ENCODE assay signal across 17 cellular contexts in the genomic region with DNA sequence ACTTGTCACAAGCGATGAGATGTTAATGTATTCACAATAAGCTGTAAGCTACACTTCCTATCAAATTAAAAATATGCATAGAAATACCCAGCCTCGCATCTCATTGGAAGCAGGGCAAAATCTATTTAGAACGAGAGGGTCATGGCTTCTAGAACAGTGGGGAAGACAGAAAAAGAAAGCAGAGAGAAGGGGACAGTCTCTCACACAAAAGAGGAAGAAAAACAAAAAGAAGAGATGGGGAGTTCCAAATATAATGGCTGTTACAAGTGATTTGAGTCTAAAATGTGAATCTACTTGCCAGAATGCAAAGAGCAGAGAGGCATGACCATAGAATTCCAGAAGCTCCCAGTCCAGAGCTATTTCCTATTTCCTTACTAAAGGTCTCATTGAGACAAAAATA. TPM values are rescaled to one million over a fixed set of nuclear protein-coding genes. Genes with fewer than 3 reads are reported as not detected.
DNase-seq lines count a peak whose midpoint lies in the region; ATAC-seq and TF ChIP-seq lines count a peak whose summit lies in the region.
"Had no signal": no experiment of that assay in that cellular context is flagged by ENCODE, and none has a peak within 500 bp of the region (broad histone marks: within the 10 kb centered on the region; RNA-seq: fewer than 3 reads in every experiment).

No MANE protein-coding gene starts in this region.

- peaks cover 72% of the 10 kb centered on the region for H3K4me1 Mint-ChIP-seq in CD8-positive, alpha-beta T cell (ENCODE audit: low read depth)
- peaks cover 84% of the 10 kb centered on the region for H3K4me1 Mint-ChIP-seq in activated naive CD8-positive, alpha-beta T cell treated with anti-CD3 and anti-CD28 coated beads, Interleukin-2, amount 50 U/mL, for 24 hours

- no peak for DNase-seq in CD8-positive, alpha-beta T cell
- DNase-seq in activated naive CD8-positive, alpha-beta T cell treated with anti-CD3 and anti-CD28 coated beads, Interleukin-2, amount 50 U/mL, for 24 hours: no peak
- DNase-seq in heart left ventricle: no peak
- no peak for DNase-seq in activated gamma-delta T cell treated with Interleukin-2 at 50 U/mL for 16 hours
- no peak for DNase-seq in sciatic nerve (ENCODE audit: low spot score)
- DNase-seq in NCI-H526 (lab: John Stamatoyannopoulos, UW): no peak
- DNase-seq: activated CD4-positive, alpha-beta T cell treated with anti-CD3 and anti-CD28 coated beads, Interleukin-2, amount 50 U/mL, for 1 hour; Calu3; hypothalamus; NCI-H1694; NCI-H446; OCI-M1 had no signal

- intact Hi-C loops in CD8-positive, alpha-beta T cell (cut with DNase I, micrococcal nuclease): loop anchor here in 1 of 2 experiments (5.0 kb wide), 1 partner anchor 633 kb away; no protein-coding TSS in a partner anchor
- intact Hi-C loops in heart left ventricle (cut with DNase I): loop anchor here in 1 of 10 donors (10.0 kb wide), 1 partner anchor 1010 kb away; no protein-coding TSS in a partner anchor
- intact Hi-C loops in sciatic nerve (cut with DNase I): no loop called here

- no peak for TF ChIP-seq POLR2A in heart left ventricle (IDR thresholded peaks at IDR 0.05)

- H3K27me3 ChIP-seq in CD8-positive, alpha-beta T cell (ENCODE audit: insufficient read depth, low read length): no peaks in the 10 kb centered on the region
- no peaks in the 10 kb centered on the region for H3K27me3 ChIP-seq in heart left ventricle
- H3K27me3 ChIP-seq: neutrophil, SJSA1 had no signal

- H3K4me1 ChIP-seq in CD8-positive, alpha-beta T cell (ENCODE audit: insufficient read depth, low read length): peaks cover 30% of the 10 kb centered on the region
- H3K4me1 ChIP-seq in heart left ventricle: peaks cover 0 to 11% (median 3%) of the 10 kb centered on the region in 12 donors
- H3K4me1 ChIP-seq: SJSA1 had no signal

- peaks cover 63% of the 10 kb centered on the region for H3K36me3 Mint-ChIP-seq in CD8-positive, alpha-beta T cell
- peaks cover 73% of the 10 kb centered on the region for H3K36me3 Mint-ChIP-seq in activated naive CD8-positive, alpha-beta T cell treated with anti-CD3 and anti-CD28 coated beads, Interleukin-2, amount 50 U/mL, for 24 hours (ENCODE audit: low read depth)
- H3K36me3 Mint-ChIP-seq: mesothelial cell of epicardium had no signal

- H3K9me3 Mint-ChIP-seq in CD8-positive, alpha-beta T cell: no peaks in the 10 kb centered on the region
- no peaks in the 10 kb centered on the region for H3K9me3 Mint-ChIP-seq in activated naive CD8-positive, alpha-beta T cell treated with anti-CD3 and anti-CD28 coated beads, Interleukin-2, amount 50 U/mL, for 24 hours
- H3K9me3 Mint-ChIP-seq: mesothelial cell of epicardium had no signal

- H3K27ac Mint-ChIP-seq in CD8-positive, alpha-beta T cell: peak overlapping the region; percentile 76
- H3K27ac Mint-ChIP-seq in activated naive CD8-positive, alpha-beta T cell treated with anti-CD3 and anti-CD28 coated beads, Interleukin-2, amount 50 U/mL, for 24 hours: peak overlapping the region; percentile 82
- H3K27ac Mint-ChIP-seq: mesothelial cell of epicardium had no signal

- H3K9me3 ChIP-seq in CD8-positive, alpha-beta T cell (ENCODE audit: low read length): no peaks in the 10 kb centered on the region
- H3K9me3 ChIP-seq in heart left ventricle: no peaks in the 10 kb centered on the region
- H3K9me3 ChIP-seq: neutrophil, SJSA1 had no signal

- H3K36me3 ChIP-seq in CD8-positive, alpha-beta T cell (ENCODE audit: insufficient read depth, low read length): peaks cover 8% of the 10 kb centered on the region
- H3K36me3 ChIP-seq in heart left ventricle: no peaks in the 10 kb centered on the region
- H3K36me3 ChIP-seq: neutrophil, SJSA1 had no signal

- CTCF ChIA-PET in CD8-positive, alpha-beta T cell (lab: Charles Lee): no interaction called here

- no peak overlapping the region for H3K4me3 ChIP-seq in CD8-positive, alpha-beta T cell (ENCODE audit: low read depth, low read length)
- no peak overlapping the region for H3K4me3 ChIP-seq in heart left ventricle
- H3K4me3 ChIP-seq: SJSA1 had no signal

- H3K27me3 Mint-ChIP-seq in CD8-positive, alpha-beta T cell (ENCODE audit: low read depth): no peaks in the 10 kb centered on the region
- H3K27me3 Mint-ChIP-seq in activated naive CD8-positive, alpha-beta T cell treated with anti-CD3 and anti-CD28 coated beads, Interleukin-2, amount 50 U/mL, for 24 hours: no peaks in the 10 kb centered on the region

- POLR2A ChIA-PET in CD8-positive, alpha-beta T cell (lab: Charles Lee): interaction anchor here (1.2 kb wide), 1 partner anchor 18 kb away, joined by 5 read pairs; no protein-coding TSS in a partner anchor

- H3K27ac ChIP-seq in CD8-positive, alpha-beta T cell (ENCODE audit: low read depth, low read length): no peak overlapping the region
- H3K27ac ChIP-seq in heart left ventricle: no peak overlapping the region
- H3K27ac ChIP-seq: neutrophil, SJSA1 had no signal

- TF ChIP-seq CTCF in CD8-positive, alpha-beta T cell (IDR thresholded peaks at IDR 0.05): no peak
- TF ChIP-seq CTCF in heart left ventricle (IDR thresholded peaks at IDR 0.05): no peak

- ATAC-seq in CD8-positive, alpha-beta T cell: no peak
- ATAC-seq in GM19351 (IDR thresholded peaks at IDR 0.05; ENCODE audit: unreplicated experiment) (peak; percentile 42), HG03039 (IDR thresholded peaks at IDR 0.05; ENCODE audit: unreplicated experiment) (peak; percentile 45), heart left ventricle (no peak), sciatic nerve (no peak)
- ATAC-seq in activated naive CD8-positive, alpha-beta T cell treated with anti-CD3 and anti-CD28 coated beads, Interleukin-2, amount 50 U/mL, for 24 hours: no peak

- 90 to 93% (median 92%) methylated on average over 3 of the region's 3 CpGs for WGBS in heart left ventricle, 4 donors

- H3K4me3 Mint-ChIP-seq in CD8-positive, alpha-beta T cell: no peak overlapping the region
- no peak overlapping the region for H3K4me3 Mint-ChIP-seq in activated naive CD8-positive, alpha-beta T cell treated with anti-CD3 and anti-CD28 coated beads, Interleukin-2, amount 50 U/mL, for 24 hours
- H3K4me3 Mint-ChIP-seq: mesothelial cell of epicardium had no signal

RNA-seq across cellular contexts. Expression of a gene that starts 13.8 kb away (rescaled TPM):
- 1 to 10 TPM; 8.4 to 9.0 TPM for total RNA-seq in CD8-positive, alpha-beta T cell
- total RNA-seq in heart left ventricle (10 to 100 TPM in 1 of 9 donors, 1 to 10 TPM in 6, under 1 TPM in 2; 0.52 to 11.0 (median 2.3) TPM), sciatic nerve (0.31 TPM)
- 1 to 10 TPM in 1 of 2 donors, under 1 TPM in 1; 0.89 to 2.4 TPM for polyA plus RNA-seq in heart left ventricle
- total RNA-seq: Calu3, SJSA1 had no signal

Comparison
In these comparisons a context has a peak if more than half of its experiments do, and no peak if none do; other contexts are left out.
1. ATAC-seq: peak in GM19351 (single experiment) and HG03039 (single experiment); none in CD8-positive, alpha-beta T cell (single experiment), activated naive CD8-positive, alpha-beta T cell treated with anti-CD3 and anti-CD28 coated beads, Interleukin-2, amount 50 U/mL, for 24 hours (single experiment), heart left ventricle (0 of 4) and sciatic nerve (single experiment).